In the genomic region with DNA sequence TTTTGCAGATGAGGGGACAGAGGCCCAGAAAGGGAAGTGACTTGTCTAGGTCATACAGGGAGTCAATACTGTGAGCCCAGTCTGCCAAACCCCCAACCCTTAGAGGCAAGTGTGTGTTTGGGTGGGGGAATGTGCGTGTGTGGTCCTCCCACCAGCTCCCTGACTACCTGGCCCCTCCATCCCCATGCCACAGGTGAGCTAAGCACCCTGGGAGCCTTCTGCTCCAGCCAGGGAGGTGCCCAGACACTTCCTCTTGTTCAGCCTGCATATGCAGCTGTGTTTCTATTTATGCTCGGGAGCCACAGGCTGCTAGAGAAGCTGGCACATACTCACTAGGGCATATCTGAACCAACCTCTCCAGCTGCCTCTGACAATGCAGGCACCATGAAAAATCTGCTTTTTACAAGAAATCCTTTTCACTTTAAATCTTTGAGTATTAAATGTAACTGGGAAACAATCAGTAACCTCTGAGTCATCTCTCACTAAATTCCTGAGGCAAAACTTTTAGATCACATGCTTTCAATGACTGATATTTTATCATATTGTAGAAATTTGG, we compare ENCODE assay signal across 8 cellular contexts. TPM values are rescaled to one million over a fixed set of nuclear protein-coding genes. Genes with fewer than 3 reads are reported as not detected.
DNase-seq lines count a peak whose midpoint lies in the region; ATAC-seq and TF ChIP-seq lines count a peak whose summit lies in the region.

No MANE protein-coding gene starts in this region.

- peak overlapping the region; percentile 5 for H3K4me3 ChIP-seq in CD8-positive, alpha-beta memory T cell (ENCODE audit: low read length)
- no peak overlapping the region for H3K4me3 ChIP-seq in vagina

- DNase-seq in CD8-positive, alpha-beta memory T cell, result peak in 1 of 5 donors; percentile 54
- DNase-seq in Kasumi-1 (lab: John Stamatoyannopoulos, UW), result peak; percentile 75 to 84
- no peak for DNase-seq in activated naive CD8-positive, alpha-beta T cell treated with anti-CD3 and anti-CD28 coated beads, Interleukin-2, amount 10 ng/mL, durations not matched to agents 7 days and 5 days
- DNase-seq in left lobe of liver (ENCODE audit: low spot score), result peak; percentile 45
- no peak for DNase-seq in vagina (ENCODE audit: extremely low spot score in 2 of 2)
- DNase-seq in activated gamma-delta T cell treated with Interleukin-2 at 50 U/mL for 16 hours, result no peak
- no peak for DNase-seq in GM19238 (ENCODE audit: insufficient read length, low spot score)

- H3K4me3 Mint-ChIP-seq in CD8-positive, alpha-beta memory T cell, result peak overlapping the region in 6 of 7 donors; percentile 74 to 83 (median 78)
- peak overlapping the region; percentile 29 for H3K4me3 Mint-ChIP-seq in activated naive CD8-positive, alpha-beta T cell treated with anti-CD3 and anti-CD28 coated beads, Interleukin-2, amount 10 ng/mL, durations not matched to agents 7 days and 5 days

- peaks cover 85 to 91% (median 87%) of the 10 kb centered on the region in 3 donors for H3K4me1 Mint-ChIP-seq in CD8-positive, alpha-beta memory T cell
- peaks cover 66% of the 10 kb centered on the region for H3K4me1 Mint-ChIP-seq in activated naive CD8-positive, alpha-beta T cell treated with anti-CD3 and anti-CD28 coated beads, Interleukin-2, amount 10 ng/mL, durations not matched to agents 7 days and 5 days

- CTCF ChIA-PET in CD8-positive, alpha-beta memory T cell (lab: Charles Lee), result interaction anchor here (0.9 to 1.1 kb wide), 2 partner anchors 15 to 97 kb away, joined by 3 to 5 read pairs; no protein-coding TSS in a partner anchor

- H3K27me3 ChIP-seq in CD8-positive, alpha-beta memory T cell (ENCODE audit: insufficient read depth, low read length, poor library complexity, severe bottlenecking), result no peaks in the 10 kb centered on the region
- no peaks in the 10 kb centered on the region for H3K27me3 ChIP-seq in vagina

- no peaks in the 10 kb centered on the region for H3K9me3 ChIP-seq in CD8-positive, alpha-beta memory T cell (ENCODE audit: low read length)
- H3K9me3 ChIP-seq in vagina, result no peaks in the 10 kb centered on the region

- peaks cover 0 to 21% (median 2%) of the 10 kb centered on the region in 3 donors for H3K36me3 Mint-ChIP-seq in CD8-positive, alpha-beta memory T cell
- peaks cover 28% of the 10 kb centered on the region for H3K36me3 Mint-ChIP-seq in activated naive CD8-positive, alpha-beta T cell treated with anti-CD3 and anti-CD28 coated beads, Interleukin-2, amount 10 ng/mL, durations not matched to agents 7 days and 5 days

- peaks cover 91% of the 10 kb centered on the region for H3K4me1 ChIP-seq in CD8-positive, alpha-beta memory T cell (ENCODE audit: insufficient read depth, low read length)
- peaks cover 91% of the 10 kb centered on the region for H3K4me1 ChIP-seq in vagina

- intact Hi-C loops in vagina (cut with DNase I), result no loop called here

- POLR2A ChIA-PET in CD8-positive, alpha-beta memory T cell (lab: Charles Lee), result interaction anchor here (0.7 to 2.3 kb wide), 2 partner anchors 22 to 35 kb away, joined by 7 to 8 read pairs; no protein-coding TSS in a partner anchor
- POLR2A ChIA-PET in activated naive CD8-positive, alpha-beta T cell treated with anti-CD3 and anti-CD28 coated beads, Interleukin-2, amount 10 ng/mL, durations not matched to agents 7 days and 5 days (lab: Charles Lee), result interaction anchor here (0.7 to 2.1 kb wide), 5 partner anchors 9 to 595 kb away, joined by 4 to 6 read pairs (median 6); no protein-coding TSS in a partner anchor

- no peaks in the 10 kb centered on the region for H3K9me3 Mint-ChIP-seq in CD8-positive, alpha-beta memory T cell
- H3K9me3 Mint-ChIP-seq in activated naive CD8-positive, alpha-beta T cell treated with anti-CD3 and anti-CD28 coated beads, Interleukin-2, amount 10 ng/mL, durations not matched to agents 7 days and 5 days, result no peaks in the 10 kb centered on the region

- no peak overlapping the region for H3K27ac ChIP-seq in CD8-positive, alpha-beta memory T cell (ENCODE audit: low read depth, low read length)
- peak overlapping the region; percentile 87 for H3K27ac ChIP-seq in vagina

- H3K36me3 ChIP-seq in CD8-positive, alpha-beta memory T cell (ENCODE audit: insufficient read depth, low read length), result no peaks in the 10 kb centered on the region
- H3K36me3 ChIP-seq in vagina, result peaks cover 0 to 9% of the 10 kb centered on the region in 2 donors

- peak overlapping the region; percentile 87 to 99 (median 96) for H3K27ac Mint-ChIP-seq in CD8-positive, alpha-beta memory T cell
- H3K27ac Mint-ChIP-seq in activated naive CD8-positive, alpha-beta T cell treated with anti-CD3 and anti-CD28 coated beads, Interleukin-2, amount 10 ng/mL, durations not matched to agents 7 days and 5 days, result peak overlapping the region; percentile 81

- no peak for TF ChIP-seq POLR2A in vagina (IDR thresholded peaks at IDR 0.05)

- peak; percentile 34 for ATAC-seq in activated naive CD8-positive, alpha-beta T cell treated with anti-CD3 and anti-CD28 coated beads, Interleukin-2, amount 10 ng/mL, durations not matched to agents 7 days and 5 days (ENCODE audit: low read depth)
- peak; percentile 56 for ATAC-seq in left lobe of liver
- ATAC-seq in HG02678 (IDR thresholded peaks at IDR 0.05; ENCODE audit: unreplicated experiment), result no peak

- no peak for TF ChIP-seq CTCF in vagina (IDR thresholded peaks at IDR 0.05)

- no peaks in the 10 kb centered on the region for H3K27me3 Mint-ChIP-seq in CD8-positive, alpha-beta memory T cell
- H3K27me3 Mint-ChIP-seq in activated naive CD8-positive, alpha-beta T cell treated with anti-CD3 and anti-CD28 coated beads, Interleukin-2, amount 10 ng/mL, durations not matched to agents 7 days and 5 days, result no peaks in the 10 kb centered on the region

RNA-seq across cellular contexts. Expression of a gene that starts 20.7 kb away (rescaled TPM):
- 10 to 100 TPM; 40.1 to 41.1 TPM for total RNA-seq in CD8-positive, alpha-beta memory T cell
- polyA plus RNA-seq in CD8-positive, alpha-beta memory T cell, result 26.4 TPM
- total RNA-seq in activated naive CD8-positive, alpha-beta T cell treated with anti-CD3 and anti-CD28 coated beads, Interleukin-2, amount 10 ng/mL, durations not matched to agents 7 days and 5 days, result 100 to 1,000 TPM; 123 to 125 TPM
- 50.4 TPM for total RNA-seq in left lobe of liver
- 63.6 TPM for total RNA-seq in vagina

RNA-seq across cellular contexts. Expression of a gene that starts 35.6 kb away (rescaled TPM):
- not detected for total RNA-seq in CD8-positive, alpha-beta memory T cell
- polyA plus RNA-seq in CD8-positive, alpha-beta memory T cell, result not detected
- total RNA-seq in activated naive CD8-positive, alpha-beta T cell treated with anti-CD3 and anti-CD28 coated beads, Interleukin-2, amount 10 ng/mL, durations not matched to agents 7 days and 5 days, result under 1 TPM in 1 of 2 experiments, not detected in 1; 0.11 TPM
- total RNA-seq in left lobe of liver (not detected), vagina (not detected)

Comparison
In these comparisons a context has a peak if more than half of its experiments do, and no peak if none do; other contexts are left out.
1. DNase-seq: peak in Kasumi-1 (2 of 2) and left lobe of liver (single experiment); none in activated naive CD8-positive, alpha-beta T cell treated with anti-CD3 and anti-CD28 coated beads, Interleukin-2, amount 10 ng/mL, durations not matched to agents 7 days and 5 days (single experiment), vagina (0 of 2), activated gamma-delta T cell treated with Interleukin-2 at 50 U/mL for 16 hours (single experiment) and GM19238 (single experiment).